23 cellular contexts compared by ENCODE assay signal in the genomic region with DNA sequence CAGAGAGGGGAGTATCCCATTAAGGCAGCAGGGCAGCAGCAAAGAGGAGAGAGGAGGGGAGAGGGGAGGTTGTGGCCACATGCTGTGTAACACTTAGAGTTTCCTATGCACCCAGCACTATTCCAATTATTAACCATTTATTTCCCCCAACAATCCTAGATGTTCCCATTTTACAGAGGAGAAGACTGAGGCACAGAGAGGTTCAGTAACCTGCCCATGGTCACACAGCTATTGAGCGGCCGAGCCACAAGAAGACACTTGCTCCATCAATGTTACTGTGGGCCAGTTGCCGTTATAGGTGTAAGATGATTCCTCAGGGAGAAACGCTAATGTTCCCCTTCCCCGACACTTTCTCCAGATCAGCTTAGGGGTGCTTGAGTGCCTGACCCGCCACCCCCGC.
"Had no signal": no experiment of that assay in that cellular context is flagged by ENCODE, and none has a peak within 500 bp of the region (broad histone marks: within the 10 kb centered on the region; RNA-seq: fewer than 3 reads in every experiment).

No MANE protein-coding gene starts in this region.

- ATAC-seq: activated T-cell treated with anti-CD3 and anti-CD28 coated beads, Interleukin-2, amount 50 U/mL, for 72 hours; mucosa of descending colon; naive thymus-derived CD8-positive, alpha-beta T cell had no signal

- H3K4me3 Mint-ChIP-seq: activated naive CD4-positive, alpha-beta T cell treated with anti-CD3 and anti-CD28 coated beads, Interleukin-2, amount 50 U/mL, for 24 hours; activated T-cell treated with anti-CD3 and anti-CD28 coated beads, Interleukin-2, amount 50 U/mL, for 72 hours had no signal

- H3K4me3 ChIP-seq: cardiac muscle cell, hepatocyte, mucosa of descending colon had no signal

- H3K27me3 Mint-ChIP-seq: activated naive CD4-positive, alpha-beta T cell treated with anti-CD3 and anti-CD28 coated beads, Interleukin-2, amount 50 U/mL, for 24 hours had no signal

- H3K27ac ChIP-seq: cardiac muscle cell, VCaP had no signal

- FAIRE-seq: astrocyte, endothelial cell of umbilical vein had no signal

- H3K9me3 Mint-ChIP-seq: activated naive CD4-positive, alpha-beta T cell treated with anti-CD3 and anti-CD28 coated beads, Interleukin-2, amount 50 U/mL, for 24 hours; activated T-cell treated with anti-CD3 and anti-CD28 coated beads, Interleukin-2, amount 50 U/mL, for 72 hours; naive thymus-derived CD8-positive, alpha-beta T cell had no signal

- DNase-seq: activated CD4-positive, alpha-beta T cell treated with anti-CD3 and anti-CD28 coated beads, Interleukin-2, amount 50 U/mL, for 1 hour; activated CD4-positive, CD25-positive, alpha-beta regulatory T cell treated with anti-CD3 and anti-CD28 coated beads, Interleukin-2, amount 50 U/mL, for 72 hours; activated CD8-positive, alpha-beta memory T cell treated with anti-CD3 and anti-CD28 coated beads for 24 hours; activated gamma-delta T cell; activated T-cell treated with anti-CD3 and anti-CD28 coated beads, Interleukin-2, amount 50 U/mL, for 72 hours; dermis blood vessel endothelial cell; effector memory CD4-positive, alpha-beta T cell; mesenchymal stem cell; naive thymus-derived CD8-positive, alpha-beta T cell; stimulated activated CD4-positive, alpha-beta T cell treated with anti-CD3 and anti-CD28 coated beads, Interleukin-12 subunit alpha, Interleukin-12 subunit beta, amount 100 ng/mL, for 4 hours; stimulated activated CD4-positive, alpha-beta T cell treated with anti-CD3 and anti-CD28 coated beads, Interleukin-1b, Interleukin-23, amount 100 ng/mL, for 48 hours; stimulated activated CD8-positive, alpha-beta memory T cell treated with anti-CD3 and anti-CD28 coated beads, Interleukin-4, amount 100 ng/mL, for 48 hours; stimulated activated naive CD4-positive, alpha-beta T cell treated with Interleukin-2 at 50 U/mL for 16 hours; SW 1271; T-helper 2 cell had no signal

- H3K27ac Mint-ChIP-seq: activated naive CD4-positive, alpha-beta T cell treated with anti-CD3 and anti-CD28 coated beads, Interleukin-2, amount 50 U/mL, for 24 hours; activated T-cell treated with anti-CD3 and anti-CD28 coated beads, Interleukin-2, amount 50 U/mL, for 72 hours; naive thymus-derived CD8-positive, alpha-beta T cell had no signal

- H3K36me3 Mint-ChIP-seq: activated naive CD4-positive, alpha-beta T cell treated with anti-CD3 and anti-CD28 coated beads, Interleukin-2, amount 50 U/mL, for 24 hours; naive thymus-derived CD8-positive, alpha-beta T cell had no signal

- H2AFZ ChIP-seq: hepatocyte had no signal

- H3K36me3 ChIP-seq: cardiac muscle cell, ovary had no signal

- H3K9me3 ChIP-seq: mucosa of descending colon, ovary had no signal

- H3K27me3 ChIP-seq: cardiac muscle cell, hepatocyte, ovary had no signal
